ENCODE assay signal across 23 cellular contexts in genomic region chr11:45669146-45669545, GRCh38. TPM values are rescaled to one million over a fixed set of nuclear protein-coding genes. Genes with fewer than 3 reads are reported as not detected.
"Had no signal": no experiment of that assay in that cellular context is flagged by ENCODE, and none has a peak within 500 bp of the region (broad histone marks: within the 10 kb centered on the region; RNA-seq: fewer than 3 reads in every experiment).

No MANE protein-coding gene starts in this region.

- DNase-seq: activated CD4-positive, alpha-beta memory T cell treated with anti-CD3 and anti-CD28 coated beads, Interleukin-2, amount 10 ng/mL, durations not matched to agents 7 days and 5 days; activated CD4-positive, alpha-beta T cell treated with anti-CD3 and anti-CD28 coated beads, Interleukin-2, amount 10 ng/mL, durations not matched to agents 24 days and 14 days; activated effector memory CD4-positive, alpha-beta T cell treated with Interleukin-2 at 50 U/mL for 16 hours; activated naive CD4-positive, alpha-beta T cell treated with anti-CD3 and anti-CD28 coated beads, Interleukin-2, amount 10 ng/mL, durations not matched to agents 7 days and 5 days; activated T-cell treated with anti-CD3 and anti-CD28 coated beads, Interleukin-2, amount 50 U/mL, for 72 hours; amygdala; cerebellar nuclear complex; endodermal cell; foreskin fibroblast; heart right ventricle; left ventricle myocardium inferior; naive thymus-derived CD8-positive, alpha-beta T cell; stimulated activated CD4-positive, alpha-beta T cell treated with anti-CD3 and anti-CD28 coated beads, Interleukin-12 subunit alpha, Interleukin-12 subunit beta, amount 100 ng/mL, for 4 hours; stomach; T-helper 17 cell; transverse colon; uterus had no signal

- H3K27ac ChIP-seq: coronary artery, epithelial cell of prostate, heart right ventricle, left ventricle myocardium inferior, prostate gland, right atrium auricular region, stomach, suprapubic skin, transverse colon, uterus had no signal

- H3K36me3 ChIP-seq: heart right ventricle, left ventricle myocardium inferior, prostate gland, right atrium auricular region, stomach, suprapubic skin, transverse colon, uterus had no signal

- ATAC-seq: activated CD4-positive, CD25-positive, alpha-beta regulatory T cell treated with anti-CD3 and anti-CD28 coated beads, Interleukin-2, amount 50 U/mL, for 24 hours; activated T-cell treated with anti-CD3 and anti-CD28 coated beads, Interleukin-2, amount 50 U/mL, for 72 hours; heart right ventricle; naive thymus-derived CD8-positive, alpha-beta T cell; T-helper 17 cell had no signal

- H3K27ac Mint-ChIP-seq: activated CD4-positive, alpha-beta memory T cell treated with anti-CD3 and anti-CD28 coated beads, Interleukin-2, amount 10 ng/mL, durations not matched to agents 7 days and 5 days; activated CD4-positive, alpha-beta T cell treated with anti-CD3 and anti-CD28 coated beads, Interleukin-2, amount 10 ng/mL, durations not matched to agents 24 days and 14 days; activated naive CD4-positive, alpha-beta T cell treated with anti-CD3 and anti-CD28 coated beads, Interleukin-2, amount 10 ng/mL, durations not matched to agents 7 days and 5 days; activated T-cell treated with anti-CD3 and anti-CD28 coated beads, Interleukin-2, amount 50 U/mL, for 72 hours; endodermal cell; naive thymus-derived CD8-positive, alpha-beta T cell; T-helper 17 cell had no signal

- H3K4me1 Mint-ChIP-seq: activated CD4-positive, alpha-beta memory T cell treated with anti-CD3 and anti-CD28 coated beads, Interleukin-2, amount 10 ng/mL, durations not matched to agents 7 days and 5 days; activated CD4-positive, alpha-beta T cell treated with anti-CD3 and anti-CD28 coated beads, Interleukin-2, amount 10 ng/mL, durations not matched to agents 24 days and 14 days; endodermal cell had no signal

- H3K4me3 Mint-ChIP-seq: activated CD4-positive, alpha-beta memory T cell treated with anti-CD3 and anti-CD28 coated beads, Interleukin-2, amount 10 ng/mL, durations not matched to agents 7 days and 5 days; activated CD4-positive, alpha-beta T cell treated with anti-CD3 and anti-CD28 coated beads, Interleukin-2, amount 10 ng/mL, durations not matched to agents 24 days and 14 days; activated naive CD4-positive, alpha-beta T cell treated with anti-CD3 and anti-CD28 coated beads, Interleukin-2, amount 10 ng/mL, durations not matched to agents 7 days and 5 days; activated T-cell treated with anti-CD3 and anti-CD28 coated beads, Interleukin-2, amount 50 U/mL, for 72 hours; endodermal cell; naive thymus-derived CD8-positive, alpha-beta T cell; T-helper 17 cell had no signal

- H3K9me3 ChIP-seq: heart right ventricle, left ventricle myocardium inferior, prostate gland, right atrium auricular region, stomach, suprapubic skin, transverse colon, uterus had no signal

- H3K27me3 ChIP-seq: right atrium auricular region, uterus had no signal

- H3K9me3 Mint-ChIP-seq: activated CD4-positive, alpha-beta memory T cell treated with anti-CD3 and anti-CD28 coated beads, Interleukin-2, amount 10 ng/mL, durations not matched to agents 7 days and 5 days; activated CD4-positive, alpha-beta T cell treated with anti-CD3 and anti-CD28 coated beads, Interleukin-2, amount 10 ng/mL, durations not matched to agents 24 days and 14 days; activated naive CD4-positive, alpha-beta T cell treated with anti-CD3 and anti-CD28 coated beads, Interleukin-2, amount 10 ng/mL, durations not matched to agents 7 days and 5 days; activated T-cell treated with anti-CD3 and anti-CD28 coated beads, Interleukin-2, amount 50 U/mL, for 72 hours; endodermal cell; naive thymus-derived CD8-positive, alpha-beta T cell had no signal

- H3K4me3 ChIP-seq: coronary artery, heart right ventricle, left ventricle myocardium inferior, prostate gland, right atrium auricular region, stomach, suprapubic skin, transverse colon, uterus had no signal

RNA-seq across cellular contexts. Expression of gene CHST1, which starts 3.7 kb away (rescaled TPM):
- total RNA-seq: activated CD4-positive, alpha-beta memory T cell treated with anti-CD3 and anti-CD28 coated beads, Interleukin-2, amount 10 ng/mL, durations not matched to agents 7 days and 5 days; naive thymus-derived CD8-positive, alpha-beta T cell; T-helper 17 cell had no signal
